ENCODE assay signal across 24 cellular contexts in genomic region chr13:100662470-100663211, GRCh38.
"Had no signal": no experiment of that assay in that cellular context is flagged by ENCODE, and none has a peak within 500 bp of the region (broad histone marks: within the 10 kb centered on the region; RNA-seq: fewer than 3 reads in every experiment).

No MANE protein-coding gene starts in this region.

- H3K9me3 Mint-ChIP-seq: activated CD4-positive, alpha-beta T cell treated with anti-CD3 and anti-CD28 coated beads, Interleukin-2, amount 10 ng/mL, durations not matched to agents 7 days and 5 days; activated naive CD8-positive, alpha-beta T cell treated with anti-CD3 and anti-CD28 coated beads, Interleukin-2, amount 50 U/mL, for 24 hours; effector memory CD8-positive, alpha-beta T cell; memory B cell; stimulated activated naive B cell treated with anti-CD40 and anti-IgM and Interleukin-4, amounts not matched to agents 10 μg/mL and 1 μg/mL and 100 μg/mL, for 72 hours; T-helper 2 cell treated with Interferon-gamma antibody and Interleukin-4, amounts not matched to agents 5 μg/mL and 100 μg/mL, for 36 hours had no signal

- ATAC-seq: activated CD4-positive, CD25-positive, alpha-beta regulatory T cell treated with anti-CD3 and anti-CD28 coated beads, Interleukin-2, amount 50 U/mL, for 24 hours; activated naive CD8-positive, alpha-beta T cell treated with anti-CD3 and anti-CD28 coated beads, Interleukin-2, amount 50 U/mL, for 24 hours; body of pancreas; effector memory CD8-positive, alpha-beta T cell; gastrocnemius medialis; left colon; sciatic nerve; stimulated activated naive B cell treated with anti-CD40 and anti-IgM and Interleukin-4, amounts not matched to agents 10 μg/mL and 1 μg/mL and 100 μg/mL, for 72 hours had no signal

- H3K27me3 ChIP-seq: body of pancreas, esophagus muscularis mucosa, gastrocnemius medialis had no signal

- H3K27ac Mint-ChIP-seq: activated CD4-positive, alpha-beta T cell treated with anti-CD3 and anti-CD28 coated beads, Interleukin-2, amount 10 ng/mL, durations not matched to agents 7 days and 5 days; activated naive CD8-positive, alpha-beta T cell treated with anti-CD3 and anti-CD28 coated beads, Interleukin-2, amount 50 U/mL, for 24 hours; effector memory CD8-positive, alpha-beta T cell; memory B cell; stimulated activated naive B cell treated with anti-CD40 and anti-IgM and Interleukin-4, amounts not matched to agents 10 μg/mL and 1 μg/mL and 100 μg/mL, for 72 hours; T-helper 2 cell treated with Interferon-gamma antibody and Interleukin-4, amounts not matched to agents 5 μg/mL and 100 μg/mL, for 36 hours had no signal

- H3K27me3 Mint-ChIP-seq: activated CD4-positive, alpha-beta T cell treated with anti-CD3 and anti-CD28 coated beads, Interleukin-2, amount 10 ng/mL, durations not matched to agents 7 days and 5 days; activated naive CD8-positive, alpha-beta T cell treated with anti-CD3 and anti-CD28 coated beads, Interleukin-2, amount 50 U/mL, for 24 hours; effector memory CD8-positive, alpha-beta T cell; memory B cell; stimulated activated naive B cell treated with anti-CD40 and anti-IgM and Interleukin-4, amounts not matched to agents 10 μg/mL and 1 μg/mL and 100 μg/mL, for 72 hours had no signal

- DNase-seq: activated CD4-positive, alpha-beta T cell treated with anti-CD3 and anti-CD28 coated beads, Interleukin-2, amount 10 ng/mL, durations not matched to agents 7 days and 5 days; activated gamma-delta T cell; activated naive CD4-positive, alpha-beta T cell treated with anti-CD3 and anti-CD28 coated beads, Interleukin-2, amount 50 U/mL, for 16 hours; activated naive CD8-positive, alpha-beta T cell treated with anti-CD3 and anti-CD28 coated beads, Interleukin-2, amount 50 U/mL, for 24 hours; anterior cingulate cortex; body of pancreas; central memory CD4-positive, alpha-beta T cell; effector memory CD8-positive, alpha-beta T cell; gastrocnemius medialis; islet precursor cell; left colon; nucleus accumbens; small intestine; stimulated activated CD8-positive, alpha-beta memory T cell treated with anti-CD3 and anti-CD28 coated beads, Interleukin-4, amount 100 ng/mL, for 48 hours; stimulated activated naive B cell treated with anti-CD40 and anti-IgM and Interleukin-4, amounts not matched to agents 10 μg/mL and 1 μg/mL and 100 μg/mL, for 72 hours had no signal

- FAIRE-seq: colon, small intestine had no signal

- H3K4me3 Mint-ChIP-seq: activated CD4-positive, alpha-beta T cell treated with anti-CD3 and anti-CD28 coated beads, Interleukin-2, amount 10 ng/mL, durations not matched to agents 7 days and 5 days; activated naive CD8-positive, alpha-beta T cell treated with anti-CD3 and anti-CD28 coated beads, Interleukin-2, amount 50 U/mL, for 24 hours; effector memory CD8-positive, alpha-beta T cell; memory B cell; stimulated activated naive B cell treated with anti-CD40 and anti-IgM and Interleukin-4, amounts not matched to agents 10 μg/mL and 1 μg/mL and 100 μg/mL, for 72 hours; T-helper 2 cell treated with Interferon-gamma antibody and Interleukin-4, amounts not matched to agents 5 μg/mL and 100 μg/mL, for 36 hours had no signal

- H3K4me3 ChIP-seq: body of pancreas, esophagus muscularis mucosa, gastrocnemius medialis, SK-N-MC had no signal

- H3K27ac ChIP-seq: body of pancreas, gastrocnemius medialis, parathyroid adenoma, SK-N-MC, VCaP had no signal
